2 cellular contexts compared by ENCODE assay signal in genomic region chr3:184691397-184692131, GRCh38.
TF ChIP-seq lines count a peak whose summit lies in the region.

No MANE protein-coding gene starts in this region.

TF ChIP-seq in IMR-90, 13 proteins besides CTCF, POLR2A, EP300 and RAD21:
- TF ChIP-seq RFX5 (IDR thresholded peaks at IDR 0.05; ENCODE audit: low read depth, low read length) (no peak), SMC3 (IDR thresholded peaks at IDR 0.05; ENCODE audit: low read depth, low read length) (no peak), MXI1 (IDR thresholded peaks at IDR 0.05; ENCODE audit: borderline replicate concordance, low read depth, low read length) (no peak), BHLHE40 (IDR thresholded peaks at IDR 0.05; ENCODE audit: low read depth, low read length) (no peak)

TF ChIP-seq in HepG2, 621 proteins besides CTCF, POLR2A, EP300 and RAD21:
- no peak for TF ChIP-seq ZNF225 (CRISPR knock-in tag; IDR thresholded peaks at IDR 0.05)
- no peak for TF ChIP-seq SIN3B (IDR thresholded peaks at IDR 0.05; ENCODE audit: low read length)
- TF ChIP-seq CREB1 (IDR thresholded peaks at IDR 0.05), result no peak
- no peak for TF ChIP-seq CREB1 (CRISPR knock-in tag; IDR thresholded peaks at IDR 0.05)
- no peak for TF ChIP-seq NFIB (CRISPR knock-in tag; IDR thresholded peaks at IDR 0.05; ENCODE audit: borderline replicate concordance)
- no peak for TF ChIP-seq ZNF275 (CRISPR knock-in tag; IDR thresholded peaks at IDR 0.05; ENCODE audit: borderline replicate concordance)
- TF ChIP-seq DMTF1 (CRISPR knock-in tag; IDR thresholded peaks at IDR 0.05), result no peak
- TF ChIP-seq SNAPC5 (CRISPR knock-in tag; IDR thresholded peaks at IDR 0.05; ENCODE audit: borderline replicate concordance), result no peak
- TF ChIP-seq ZNF34 (CRISPR knock-in tag; IDR thresholded peaks at IDR 0.05; ENCODE audit: borderline replicate concordance), result no peak
- TF ChIP-seq ZNF607 (CRISPR knock-in tag; IDR thresholded peaks at IDR 0.05; ENCODE audit: borderline replicate concordance), result no peak
- TF ChIP-seq FOXA1 (IDR thresholded peaks at IDR 0.05), result no peak
- no peak for TF ChIP-seq FOXA1 (CRISPR knock-in tag; IDR thresholded peaks at IDR 0.05)
- no peak for TF ChIP-seq ZNF839 (CRISPR knock-in tag; IDR thresholded peaks at IDR 0.05; ENCODE audit: borderline replicate concordance)
- no peak for TF ChIP-seq AHR (CRISPR knock-in tag; IDR thresholded peaks at IDR 0.05)
- no peak for TF ChIP-seq ZNF572 (CRISPR knock-in tag; IDR thresholded peaks at IDR 0.05)
- TF ChIP-seq NFE2L2 (IDR thresholded peaks at IDR 0.05; ENCODE audit: low read length), result no peak
